Comparison of ENCODE assay signal across 21 cellular contexts in the genomic region with DNA sequence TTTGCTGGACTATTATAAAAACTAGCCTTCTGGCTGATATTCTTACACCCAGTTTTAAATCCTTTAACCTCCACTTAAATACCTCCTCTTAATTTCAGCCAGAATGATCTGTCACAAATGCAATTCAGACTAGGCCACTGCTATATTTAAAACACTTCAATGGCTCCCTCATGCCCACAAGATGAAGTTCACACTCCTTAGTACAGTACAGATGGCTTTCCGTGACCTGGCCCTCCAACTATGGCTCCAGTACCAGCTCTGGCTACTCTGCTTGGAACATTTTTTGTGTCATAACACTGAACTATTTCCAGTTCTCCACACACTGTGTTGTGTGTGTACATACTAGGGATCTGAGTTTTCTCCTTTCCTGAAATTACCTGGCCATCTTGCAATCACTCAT.
DNase-seq lines count a peak whose midpoint lies in the region; ATAC-seq and TF ChIP-seq lines count a peak whose summit lies in the region.
"Had no signal": no experiment of that assay in that cellular context is flagged by ENCODE, and none has a peak within 500 bp of the region (broad histone marks: within the 10 kb centered on the region; RNA-seq: fewer than 3 reads in every experiment).

No MANE protein-coding gene starts in this region.

- H4K20me1 ChIP-seq in mammary epithelial cell (ENCODE audit: insufficient read depth, low read length) = no peaks in the 10 kb centered on the region
- H4K20me1 ChIP-seq: BLaER1 had no signal

- no peaks in the 10 kb centered on the region for H3K36me3 ChIP-seq in mammary epithelial cell (ENCODE audit: insufficient read depth, low read length)
- no peaks in the 10 kb centered on the region for H3K36me3 ChIP-seq in breast epithelium
- H3K36me3 ChIP-seq: BLaER1, upper lobe of right lung had no signal

- DNase-seq in mammary epithelial cell (no peak), breast epithelium (ENCODE audit: low spot score in 2 of 2) (no peak), cardiac septum (ENCODE audit: low spot score) (peak; percentile 70), H4 (ENCODE audit: low spot score) (no peak), DMS79 treated with DMSO at 0.1 percent for 48 hours (lab: John Stamatoyannopoulos, UW) (no peak), endothelial cell (ENCODE audit: low spot score) (no peak)
- DNase-seq: activated CD8-positive, alpha-beta memory T cell treated with anti-CD3 and anti-CD28 coated beads, Interleukin-2, amount 50 U/mL, for 48 hours; activated naive CD8-positive, alpha-beta T cell treated with anti-CD3 and anti-CD28 coated beads, Interleukin-2, amount 10 ng/mL, durations not matched to agents 7 days and 5 days; Kasumi-1; mucosa of descending colon; NCI-H1092 treated with DMSO at 0.1 percent for 48 hours; NCI-H1930; NCI-H524 treated with DMSO at 0.1 percent for 48 hours; upper lobe of right lung had no signal

- H3K27ac ChIP-seq in mammary epithelial cell (ENCODE audit: insufficient read depth, low read depth, low read length) (no peak overlapping the region), breast epithelium (no peak overlapping the region)
- H3K27ac ChIP-seq: BLaER1 had no signal

- no peak for ATAC-seq in GM18858 (IDR thresholded peaks at IDR 0.05; ENCODE audit: unreplicated experiment)
- ATAC-seq: upper lobe of right lung had no signal

- peak overlapping the region in 2 of 3 experiments; percentile 37 to 84 for H3K27ac Mint-ChIP-seq in nephron
- no peak overlapping the region for H3K27ac Mint-ChIP-seq in endothelial cell (ENCODE audit: unreplicated experiment)
- H3K27ac Mint-ChIP-seq: activated naive CD8-positive, alpha-beta T cell treated with anti-CD3 and anti-CD28 coated beads, Interleukin-2, amount 10 ng/mL, durations not matched to agents 7 days and 5 days; activated T-helper 2 cell treated with anti-CD3 and anti-CD28 coated beads, Interferon-gamma antibody, Interleukin-2, Interleukin-4, amounts not matched to agents 10 μg/mL and 5 μg/mL and 100 μg/mL, durations not matched to agents 14 hours and 24 hours and 36 hours; T-helper 2 cell treated with Interferon-gamma antibody and Interleukin-4, amounts not matched to agents 5 μg/mL and 100 μg/mL, for 36 hours had no signal

- no peak for TF ChIP-seq POLR2A in breast epithelium (IDR thresholded peaks at IDR 0.05)

- no peaks in the 10 kb centered on the region for H3K9me3 Mint-ChIP-seq in nephron
- no peaks in the 10 kb centered on the region for H3K9me3 Mint-ChIP-seq in endothelial cell (ENCODE audit: unreplicated experiment)
- H3K9me3 Mint-ChIP-seq: activated naive CD8-positive, alpha-beta T cell treated with anti-CD3 and anti-CD28 coated beads, Interleukin-2, amount 10 ng/mL, durations not matched to agents 7 days and 5 days; activated T-helper 2 cell treated with anti-CD3 and anti-CD28 coated beads, Interferon-gamma antibody, Interleukin-2, Interleukin-4, amounts not matched to agents 10 μg/mL and 5 μg/mL and 100 μg/mL, durations not matched to agents 14 hours and 24 hours and 36 hours; T-helper 2 cell treated with Interferon-gamma antibody and Interleukin-4, amounts not matched to agents 5 μg/mL and 100 μg/mL, for 36 hours had no signal

- no TSS peak for BruUV-seq in mammary epithelial cell (replicated peaks; lab: Mats Ljungman, UMichigan)

- intact Hi-C loops in mammary epithelial cell (cut with micrococcal nuclease) (no loop called here), breast epithelium (cut with DNase I; ENCODE audit: low total_unique reads) (no loop called here), cardiac septum (cut with DNase I) (no loop called here)

- no peaks in the 10 kb centered on the region for H3K9me3 ChIP-seq in mammary epithelial cell (replicated peaks; ENCODE audit: insufficient read depth, low read length)
- H3K9me3 ChIP-seq in breast epithelium = no peaks in the 10 kb centered on the region
- H3K9me3 ChIP-seq: BLaER1, mucosa of descending colon, upper lobe of right lung had no signal

- H3K36me3 Mint-ChIP-seq in nephron (ENCODE audit: low read depth) = peaks cover 9% of the 10 kb centered on the region
- peaks cover 3% of the 10 kb centered on the region for H3K36me3 Mint-ChIP-seq in endothelial cell (ENCODE audit: low read depth, unreplicated experiment)
- H3K36me3 Mint-ChIP-seq: activated naive CD8-positive, alpha-beta T cell treated with anti-CD3 and anti-CD28 coated beads, Interleukin-2, amount 10 ng/mL, durations not matched to agents 7 days and 5 days had no signal

- H3K27me3 Mint-ChIP-seq in nephron (ENCODE audit: low read depth) = no peaks in the 10 kb centered on the region
- H3K27me3 Mint-ChIP-seq in endothelial cell (ENCODE audit: unreplicated experiment) = no peaks in the 10 kb centered on the region

- no peak overlapping the region for H3K4me2 ChIP-seq in mammary epithelial cell (ENCODE audit: insufficient read depth, low read depth, low read length)
- H3K4me2 ChIP-seq: BLaER1 had no signal

- 100% methylated on average over 1 of the region's 1 CpG for WGBS in mammary epithelial cell (ENCODE audit: low coverage, missing lambda C conversion rate)

- CTCF ChIA-PET in mammary epithelial cell (lab: Charles Lee; ENCODE audit: low non-redundant PET) = no interaction called here

- no peak overlapping the region for H3K9ac ChIP-seq in mammary epithelial cell (ENCODE audit: insufficient read depth, low read length)
- H3K9ac ChIP-seq: BLaER1, GM23248 had no signal

- H3K4me1 Mint-ChIP-seq in nephron (peaks cover 26% of the 10 kb centered on the region), endothelial cell (ENCODE audit: unreplicated experiment) (peaks cover 11% of the 10 kb centered on the region)
- H3K4me1 Mint-ChIP-seq: activated naive CD8-positive, alpha-beta T cell treated with anti-CD3 and anti-CD28 coated beads, Interleukin-2, amount 10 ng/mL, durations not matched to agents 7 days and 5 days had no signal

- H3K27me3 ChIP-seq in mammary epithelial cell (ENCODE audit: insufficient read depth, low read length) (no peaks in the 10 kb centered on the region), breast epithelium (no peaks in the 10 kb centered on the region)
- H3K27me3 ChIP-seq: BLaER1, upper lobe of right lung had no signal

- no peaks in the 10 kb centered on the region for H3K79me2 ChIP-seq in mammary epithelial cell (ENCODE audit: insufficient read depth, low read length)

- H3K4me3 Mint-ChIP-seq in nephron = no peak overlapping the region
- H3K4me3 Mint-ChIP-seq in endothelial cell (ENCODE audit: unreplicated experiment) = no peak overlapping the region
- H3K4me3 Mint-ChIP-seq: activated naive CD8-positive, alpha-beta T cell treated with anti-CD3 and anti-CD28 coated beads, Interleukin-2, amount 10 ng/mL, durations not matched to agents 7 days and 5 days; T-helper 2 cell treated with Interferon-gamma antibody and Interleukin-4, amounts not matched to agents 5 μg/mL and 100 μg/mL, for 36 hours had no signal

- in situ Hi-C loops in mammary epithelial cell (cut with MboI; ENCODE audit: low sequenced_read_pairs in 2 of 2) = no loop called here

- peak overlapping the region; percentile 26 for H2AFZ ChIP-seq in mammary epithelial cell (ENCODE audit: low read depth, low read length)

- H3K4me1 ChIP-seq in mammary epithelial cell (ENCODE audit: insufficient read depth, low read length) (peaks cover 22% of the 10 kb centered on the region), breast epithelium (no peaks in the 10 kb centered on the region)

- H3K4me3 ChIP-seq in mammary epithelial cell (replicated peaks in 1 of 3; ENCODE audit: insufficient read depth in 1 of 3, low read depth in 2 of 3, low read length in 3 of 3) (no peak overlapping the region), breast epithelium (no peak overlapping the region)
- H3K4me3 ChIP-seq: BLaER1, coronary artery, mucosa of descending colon, upper lobe of right lung had no signal

- TF ChIP-seq CTCF in mammary epithelial cell (conservative IDR thresholded peaks at IDR 0.05 in 1 of 2, IDR thresholded peaks at IDR 0.05 in 1 of 2; ENCODE audit: extremely low read depth in 1 of 2, insufficient read depth in 1 of 2, low read depth in 1 of 2, low read length in 2 of 2) (no peak), breast epithelium (IDR thresholded peaks at IDR 0.05) (no peak), nephron (IDR thresholded peaks at IDR 0.05; ENCODE audit: unreplicated experiment in 3 of 3) (no peak), endothelial cell (IDR thresholded peaks at IDR 0.05; ENCODE audit: unreplicated experiment) (no peak)

- dilution Hi-C loops in mammary epithelial cell (cut with HindIII; ENCODE audit: low sequenced_read_pairs) = no loop called here
